In genomic region chr20:46348972-46349741, GRCh38 we compare ENCODE assay signal across 8 cellular contexts. TPM values are rescaled to one million over a fixed set of nuclear protein-coding genes. Genes with fewer than 3 reads are reported as not detected.
DNase-seq lines count a peak whose midpoint lies in the region; ATAC-seq and TF ChIP-seq lines count a peak whose summit lies in the region.

No MANE protein-coding gene starts in this region.

- H3K27me3 Mint-ChIP-seq in activated T-cell treated with anti-CD3 and anti-CD28 coated beads, Interleukin-2, amount 50 U/mL, for 72 hours (ENCODE audit: low read depth) = no peaks in the 10 kb centered on the region
- H3K27me3 Mint-ChIP-seq in neural crest cell (ENCODE audit: low read depth) = peaks cover 9% of the 10 kb centered on the region

- H3K36me3 Mint-ChIP-seq in activated T-cell treated with anti-CD3 and anti-CD28 coated beads, Interleukin-2, amount 50 U/mL, for 72 hours (ENCODE audit: insufficient read depth in 2 of 2) = peaks cover 2 to 13% of the 10 kb centered on the region in 2 donors
- H3K36me3 Mint-ChIP-seq in neural crest cell (ENCODE audit: low read depth) = no peaks in the 10 kb centered on the region

- H3K27ac Mint-ChIP-seq in activated T-cell treated with anti-CD3 and anti-CD28 coated beads, Interleukin-2, amount 50 U/mL, for 72 hours = no peak overlapping the region
- H3K27ac Mint-ChIP-seq in neural crest cell (ENCODE audit: unreplicated experiment) = peak overlapping the region; percentile 44

- H3K4me3 ChIP-seq in fibroblast of pulmonary artery (replicated peaks; ENCODE audit: low read depth, low read length) = no peak overlapping the region

- TF ChIP-seq CTCF in GM12873 (IDR thresholded peaks at IDR 0.05; ENCODE audit: insufficient read depth, low read depth, low read length, missing control alignments) (peak; percentile 86), fibroblast of pulmonary artery (IDR thresholded peaks at IDR 0.05; ENCODE audit: low read length, missing control alignments) (peak; percentile 69), neural crest cell (conservative IDR thresholded peaks at IDR 0.05) (peak; percentile 79)

- H3K4me1 Mint-ChIP-seq in activated T-cell treated with anti-CD3 and anti-CD28 coated beads, Interleukin-2, amount 50 U/mL, for 72 hours (ENCODE audit: low read depth) = peaks cover 21% of the 10 kb centered on the region
- peaks cover 33% of the 10 kb centered on the region for H3K4me1 Mint-ChIP-seq in neural crest cell

- ATAC-seq in activated T-cell treated with anti-CD3 and anti-CD28 coated beads, Interleukin-2, amount 50 U/mL, for 72 hours (replicated peaks in 1 of 2) = peak; percentile 47 to 54
- ATAC-seq in GM18873 (IDR thresholded peaks at IDR 0.05; ENCODE audit: low FRiP score, unreplicated experiment) = no peak

- no peaks in the 10 kb centered on the region for H3K9me3 Mint-ChIP-seq in activated T-cell treated with anti-CD3 and anti-CD28 coated beads, Interleukin-2, amount 50 U/mL, for 72 hours
- H3K9me3 Mint-ChIP-seq in neural crest cell = no peaks in the 10 kb centered on the region

- DNase-seq in A172 (ENCODE audit: low spot score) (peak; percentile 54), NCI-H510A treated with DMSO at 0.1 percent for 48 hours (lab: John Stamatoyannopoulos, UW) (peak; percentile 37), fibroblast of pulmonary artery (ENCODE audit: low read depth) (peak; percentile 55), neural crest cell (ENCODE audit: low read depth, low spot score) (peak; percentile 74), mucosa of gallbladder (ENCODE audit: low spot score) (no peak)
- peak; percentile 48 to 60 for DNase-seq in activated T-cell treated with anti-CD3 and anti-CD28 coated beads, Interleukin-2, amount 50 U/mL, for 72 hours

- H3K4me3 Mint-ChIP-seq in activated T-cell treated with anti-CD3 and anti-CD28 coated beads, Interleukin-2, amount 50 U/mL, for 72 hours = no peak overlapping the region
- H3K4me3 Mint-ChIP-seq in neural crest cell = peak overlapping the region; percentile 63

RNA-seq across cellular contexts. Expression of gene CDH22, which starts 40.9 kb away (rescaled TPM):
- not detected in 2 replicates for total RNA-seq in A172 (2014; rRNA removed; shearing (Covaris generic))
- not detected for total RNA-seq in activated T-cell treated with anti-CD3 and anti-CD28 coated beads, Interleukin-2, amount 50 U/mL, for 72 hours
- 0.09 TPM in 1 of 2 replicates, not detected in the other for total RNA-seq in neural crest cell
- 0.09 TPM for total RNA-seq in mucosa of gallbladder

RNA-seq across cellular contexts. Expression of gene ELMO2, which starts 57.3 kb away (rescaled TPM):
- 33.4 and 44.9 TPM in 2 replicates for total RNA-seq in A172 (2014; rRNA removed; shearing (Covaris generic))
- total RNA-seq in activated T-cell treated with anti-CD3 and anti-CD28 coated beads, Interleukin-2, amount 50 U/mL, for 72 hours = 10 to 100 TPM; 63.9 to 90.5 TPM
- total RNA-seq in neural crest cell (62.4 and 70.1 TPM in 2 replicates), mucosa of gallbladder (33.3 TPM)
